1 cellular context compared by ENCODE assay signal in genomic region chr2:26504002-26504401, GRCh38.
TF ChIP-seq lines count a peak whose summit lies in the region.

No MANE protein-coding gene starts in this region.

TF ChIP-seq in HCT116, 20 proteins besides CTCF, POLR2A, EP300 and RAD21 (continued from another document):
- TF ChIP-seq REST (IDR thresholded peaks at IDR 0.05; ENCODE audit: low read depth) (no peak), ZBTB33 (IDR thresholded peaks at IDR 0.05; ENCODE audit: extremely low read depth, insufficient replicate concordance, low read length) (no peak)
